In genomic region chr15:28788649-28789400, GRCh38 we compare ENCODE assay signal across 21 cellular contexts. TPM values are rescaled to one million over a fixed set of nuclear protein-coding genes. Genes with fewer than 3 reads are reported as not detected.
DNase-seq lines count a peak whose midpoint lies in the region; ATAC-seq, FAIRE-seq and TF ChIP-seq lines count a peak whose summit lies in the region.
"Not testable (repeated sequence)": the region's sequence is repeated elsewhere in the genome, so short reads cannot be mapped to it uniquely, and the experiment has no call there.
"Had no signal": no experiment of that assay in that cellular context is flagged by ENCODE, and none has a peak within 500 bp of the region (broad histone marks: within the 10 kb centered on the region; RNA-seq: fewer than 3 reads in every experiment).

No MANE protein-coding gene starts in this region.

- CTCF ChIA-PET in A549 (lab: Yijun Ruan, JAX) = interaction anchor here (1.5 kb wide), 1 partner anchor 315 kb away, joined by 6 read pairs; no protein-coding TSS in a partner anchor
- CTCF ChIA-PET in T-cell (lab: Charles Lee); endothelial cell of umbilical vein (lab: Charles Lee): not testable (repeated sequence)

- FAIRE-seq in A549 (lab: Jason Lieb, UNC); endothelial cell of umbilical vein (lab: Jason Lieb, UNC): not testable (repeated sequence)

- WGBS in A549 (ENCODE audit: missing lambda C conversion rate) = 74% methylated on average over 12 of the region's 78 CpGs

- peak overlapping the region; percentile 45 for H2AFZ ChIP-seq in endothelial cell of umbilical vein (ENCODE audit: low read depth, low read length)

- not testable (repeated sequence) for H3K4me2 ChIP-seq in A549; endothelial cell of umbilical vein (ENCODE audit: insufficient read depth, low read length)

- H4K20me1 ChIP-seq in endothelial cell of umbilical vein (replicated peaks; ENCODE audit: control insufficient read depth, extremely low read depth, insufficient read depth, low read length) = not testable (repeated sequence)

- not testable (repeated sequence) for H3K9me1 ChIP-seq in endothelial cell of umbilical vein (replicated peaks; ENCODE audit: control insufficient read depth, extremely low read depth, insufficient read depth, low read length)

- POLR2A ChIA-PET in A549 (lab: Yijun Ruan, JAX); T-cell (lab: Charles Lee); endothelial cell of umbilical vein (lab: Charles Lee): not testable (repeated sequence)

- not testable (repeated sequence) for H3K9ac ChIP-seq in endothelial cell of umbilical vein (replicated peaks; ENCODE audit: extremely low read depth, insufficient read depth, low read length)

- H3K4me1 ChIP-seq in A549; endothelial cell of umbilical vein (ENCODE audit: control insufficient read depth, extremely low read depth, insufficient read depth, low read length); mucosa of descending colon (ENCODE audit: low read depth): not testable (repeated sequence)

- not testable (repeated sequence) for H3K36me3 Mint-ChIP-seq in T-cell; activated naive CD8-positive, alpha-beta T cell

- not testable (repeated sequence) for H3K27ac Mint-ChIP-seq in T-cell; activated naive CD8-positive, alpha-beta T cell; stimulated activated naive CD8-positive, alpha-beta T cell treated with anti-CD3 and anti-CD28 coated beads, Interleukin-15, amount 100 ng/mL, for 72 hours

- not testable (repeated sequence) for TF ChIP-seq RAD21 in A549 (conservative IDR thresholded peaks at IDR 0.05 in 1 of 2, IDR thresholded peaks at IDR 0.05 in 1 of 2)

- BruUV-seq in endothelial cell of umbilical vein (replicated peaks; lab: Mats Ljungman, UMichigan) = not testable (repeated sequence)

- H3K36me3 ChIP-seq in endothelial cell of umbilical vein (ENCODE audit: control insufficient read depth in 2 of 2, extremely low read depth in 1 of 2, insufficient read depth in 2 of 2, low read length in 2 of 2); mucosa of descending colon (ENCODE audit: low read depth): not testable (repeated sequence)

- TF ChIP-seq EP300 in A549 (IDR thresholded peaks at IDR 0.05) = not testable (repeated sequence)

- not testable (repeated sequence) for H3K9me3 ChIP-seq in A549; endothelial cell of umbilical vein (replicated peaks; ENCODE audit: control insufficient read depth, insufficient read depth, low read length); mucosa of descending colon

- not testable (repeated sequence) for H3K79me2 ChIP-seq in endothelial cell of umbilical vein (ENCODE audit: control insufficient read depth, insufficient read depth, low read length)

- not testable (repeated sequence) for H3K4me3 ChIP-seq in A549; endothelial cell of umbilical vein (replicated peaks in 1 of 3; ENCODE audit: insufficient read depth in 1 of 3, low read depth in 1 of 3, low read length in 3 of 3); mucosa of descending colon

- H3K27me3 Mint-ChIP-seq in T-cell = peaks cover 29 to 32% of the 10 kb centered on the region in 2 donors
- H3K27me3 Mint-ChIP-seq in activated naive CD8-positive, alpha-beta T cell = not testable (repeated sequence)
- H3K27me3 Mint-ChIP-seq in stimulated activated naive CD8-positive, alpha-beta T cell treated with anti-CD3 and anti-CD28 coated beads, Interleukin-15, amount 100 ng/mL, for 72 hours = peaks cover 44% of the 10 kb centered on the region

- ATAC-seq in A549 (peak; percentile 58 to 88), T-cell (replicated peaks in 1 of 4) (peak; percentile 48 to 61 (median 56)), mucosa of descending colon (peak; percentile 16)
- peak; percentile 69 for ATAC-seq in stimulated activated naive CD8-positive, alpha-beta T cell treated with anti-CD3 and anti-CD28 coated beads, Interleukin-15, amount 100 ng/mL, for 72 hours

- intact Hi-C loops in endothelial cell of umbilical vein (cut with micrococcal nuclease) = loop anchor here (2.0 to 5.0 kb wide), 2 partner anchors 188 to 314 kb away; no protein-coding TSS in a partner anchor
- intact Hi-C loops in mucosa of descending colon (cut with DNase I, micrococcal nuclease) = not testable (repeated sequence)

- DNase-seq in A549 (ENCODE audit: low read depth in 1 of 2, low spot score in 1 of 2); T-cell; endothelial cell of umbilical vein (ENCODE audit: low read depth, low spot score); mucosa of descending colon: not testable (repeated sequence)
- peak; percentile 5 for DNase-seq in HuH-7.5 (ENCODE audit: low spot score)
- DNase-seq in hepatic stellate cell (ENCODE audit: low spot score) = peak; percentile 10
- DNase-seq in stimulated activated naive CD8-positive, alpha-beta T cell treated with anti-CD3 and anti-CD28 coated beads, Interleukin-15, amount 100 ng/mL, for 72 hours = peak in 1 of 2 donors; percentile 16

- H3K4me1 Mint-ChIP-seq in T-cell; activated naive CD8-positive, alpha-beta T cell (ENCODE audit: low read depth); stimulated activated naive CD8-positive, alpha-beta T cell treated with anti-CD3 and anti-CD28 coated beads, Interleukin-15, amount 100 ng/mL, for 72 hours: not testable (repeated sequence)

- peak overlapping the region; percentile 50 to 74 (median 57) for H3K4me3 Mint-ChIP-seq in T-cell
- peak overlapping the region; percentile 75 for H3K4me3 Mint-ChIP-seq in activated naive CD8-positive, alpha-beta T cell
- H3K4me3 Mint-ChIP-seq in stimulated activated naive CD8-positive, alpha-beta T cell treated with anti-CD3 and anti-CD28 coated beads, Interleukin-15, amount 100 ng/mL, for 72 hours = peak overlapping the region; percentile 41 to 80

- TF ChIP-seq CTCF in A549 (IDR thresholded peaks at IDR 0.05); endothelial cell of umbilical vein (IDR thresholded peaks at IDR 0.05; ENCODE audit: extremely low read depth in 1 of 2, insufficient read depth in 1 of 2, low read depth in 1 of 2, low read length in 2 of 2); mucosa of descending colon (IDR thresholded peaks at IDR 0.05): not testable (repeated sequence)

- not testable (repeated sequence) for H3K27me3 ChIP-seq in endothelial cell of umbilical vein (ENCODE audit: control insufficient read depth in 2 of 2, insufficient read depth in 2 of 2, low read length in 2 of 2)

- not testable (repeated sequence) for H3K9me3 Mint-ChIP-seq in T-cell; activated naive CD8-positive, alpha-beta T cell (ENCODE audit: low read depth); stimulated activated naive CD8-positive, alpha-beta T cell treated with anti-CD3 and anti-CD28 coated beads, Interleukin-15, amount 100 ng/mL, for 72 hours

- dilution Hi-C loops in endothelial cell of umbilical vein (cut with MboI; ENCODE audit: extremely low pct_ligation_motif_present, low sequenced_read_pairs) = not testable (repeated sequence)

- not testable (repeated sequence) for TF ChIP-seq POLR2A in A549 (IDR thresholded peaks at IDR 0.05; ENCODE audit: low read length); endothelial cell of umbilical vein (IDR thresholded peaks at IDR 0.05; ENCODE audit: low read depth, low read length)

- not testable (repeated sequence) for H3K27ac ChIP-seq in A549; endothelial cell of umbilical vein (ENCODE audit: insufficient read depth, low read depth, low read length)

RNA-seq across cellular contexts. Expression of gene GOLGA6L7, which starts 59.6 kb away (rescaled TPM):
- polyA plus RNA-seq in A549 (2011; rRNA removed) (not detected in 2 replicates), A549 (2017; fragmentation: RNase III; extraction: RNeasy Plus Mini Kit Qiagen cat#74134 plus additional on column Dnase treatment) (not detected in 3 replicates), endothelial cell of umbilical vein (not detected in 2 replicates)
- polyA plus RNA-seq in A549 (2012; cell fraction: cytosol; rRNA removed) = not detected in 2 replicates
- polyA plus RNA-seq in A549 (2012; cell fraction: nucleus; rRNA removed) = not detected in 2 replicates
- not detected in 2 replicates for polyA minus RNA-seq in A549 (2011; rRNA and poly(A)+ RNA removed)
- total RNA-seq in T-cell (not detected), endothelial cell of umbilical vein (not detected in 2 replicates), mucosa of descending colon (not detected)
- not detected in 2 replicates for polyA plus RNA-seq in endothelial cell of umbilical vein (2011; cell fraction: cytosol; rRNA removed)
- polyA plus RNA-seq in endothelial cell of umbilical vein (2011; cell fraction: nucleus; rRNA removed) = not detected in 2 replicates
- polyA plus RNA-seq in endothelial cell of umbilical vein (2012) = not detected in 2 replicates
- not detected in 2 replicates for polyA minus RNA-seq in endothelial cell of umbilical vein
- not detected for polyA minus RNA-seq in endothelial cell of umbilical vein (2011; cell fraction: cytosol; rRNA and poly(A)+ RNA removed)
- not detected in 2 replicates for polyA minus RNA-seq in endothelial cell of umbilical vein (2011; cell fraction: nucleus; rRNA and poly(A)+ RNA removed)
- total RNA-seq: activated CD4-positive, alpha-beta memory T cell treated with anti-CD3 and anti-CD28 coated beads for 36 hours; activated T-helper 1 cell treated with anti-CD3 and anti-CD28 coated beads, Interleukin-12 subunit alpha, Interleukin-12 subunit beta, Interleukin-2, Interleukin-4 antibody, amounts not matched to agents 30 ng/mL and 10 ng/mL and 1 ng/mL, durations not matched to agents 14 hours and 24 hours and 36 hours; esophagus squamous epithelium; G401; glomerular endothelial cell; MCF 10A; neural crest cell; PC-3; progenitor cell of endocrine pancreas; T-helper 17 cell; thyroid gland had no signal
- polyA plus RNA-seq: BJ, keratinocyte had no signal

Comparison
In these comparisons a context has a peak if more than half of its experiments do, and no peak if none do; other contexts are left out.
1. ATAC-seq: peak in every context shown above with its lines; median percentile 73 in A549; 69 in stimulated activated naive CD8-positive, alpha-beta T cell treated with anti-CD3 and anti-CD28 coated beads, Interleukin-15, amount 100 ng/mL, for 72 hours; 56 in T-cell; 16 in mucosa of descending colon.